ENCODE assay signal across 23 cellular contexts in the genomic region with DNA sequence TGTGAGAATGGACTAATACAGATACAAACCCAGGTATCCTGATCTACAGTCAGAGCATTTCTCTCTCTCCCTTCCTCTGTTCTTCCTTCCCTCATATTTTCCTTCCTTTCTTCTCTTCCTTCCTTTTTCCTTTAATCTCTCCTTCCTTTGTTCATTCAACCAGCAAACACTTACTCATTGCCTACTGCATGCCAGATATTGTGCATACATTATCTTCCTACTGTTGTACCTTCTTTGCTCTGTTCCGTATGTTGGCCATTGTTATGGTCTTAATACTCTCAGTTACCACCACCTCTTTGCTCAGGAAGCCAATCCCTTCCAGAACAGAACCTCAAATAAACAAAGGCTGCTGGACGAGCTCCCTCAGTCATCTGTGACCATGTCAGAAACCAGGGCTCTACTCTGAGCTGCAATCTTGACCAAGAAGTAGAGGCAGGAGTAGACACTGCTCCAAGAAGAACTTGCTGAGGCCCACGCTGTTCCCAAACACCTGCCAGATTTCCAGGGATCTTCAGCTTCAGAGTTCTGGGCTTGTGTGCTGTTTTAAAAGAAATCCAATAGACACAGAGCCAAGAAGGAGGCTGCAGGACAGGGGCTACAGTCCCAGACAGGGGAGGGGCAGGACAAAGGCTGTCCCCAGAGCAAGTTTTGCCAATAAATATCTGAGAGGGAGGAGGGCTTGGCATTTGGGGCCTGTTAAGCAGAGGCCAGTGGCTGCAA.
"Had no signal": no experiment of that assay in that cellular context is flagged by ENCODE, and none has a peak within 500 bp of the region (broad histone marks: within the 10 kb centered on the region; RNA-seq: fewer than 3 reads in every experiment).

No MANE protein-coding gene starts in this region.

- H3K27ac ChIP-seq: adrenal gland, ascending aorta, brain microvascular endothelial cell, heart right ventricle, right lobe of liver, skin epidermis, suprapubic skin had no signal

- ATAC-seq: activated naive CD4-positive, alpha-beta T cell treated with anti-CD3 and anti-CD28 coated beads, Interleukin-2, amount 50 U/mL, for 72 hours; activated T-helper 17 cell treated with anti-CD3 and anti-CD28 coated beads, Interleukin-2, amount 50 U/mL, for 72 hours; esophagus mucosa; naive thymus-derived CD8-positive, alpha-beta T cell; right lobe of liver; stimulated activated effector memory CD8-positive, alpha-beta T cell treated with anti-CD3 and anti-CD28 coated beads, Interleukin-12 subunit alpha, Interleukin-12 subunit beta, amount 100 ng/mL, for 72 hours; stimulated activated naive CD8-positive, alpha-beta T cell treated with anti-CD3 and anti-CD28 coated beads, Interleukin-15, amount 100 ng/mL, for 72 hours; WTC11 had no signal

- H3K27me3 ChIP-seq: adrenal gland, ascending aorta, brain microvascular endothelial cell, right lobe of liver, suprapubic skin had no signal

- H3K9me3 ChIP-seq: adrenal gland, ascending aorta, right lobe of liver, suprapubic skin had no signal

- H3K4me3 ChIP-seq: adrenal gland, ascending aorta, heart right ventricle, lung, right lobe of liver, skin epidermis, suprapubic skin had no signal

- H3K4me1 ChIP-seq: right lobe of liver had no signal

- H3K36me3 ChIP-seq: adrenal gland, ascending aorta, brain microvascular endothelial cell, heart right ventricle, right lobe of liver, suprapubic skin had no signal

- DNase-seq: activated CD4-positive, alpha-beta T cell treated with anti-CD3 and anti-CD28 coated beads, Interleukin-2, amount 50 U/mL, for 4 hours; activated CD8-positive, alpha-beta memory T cell treated with anti-CD3 and anti-CD28 coated beads for 24 hours; activated CD8-positive, alpha-beta memory T cell treated with anti-CD3 and anti-CD28 coated beads, Interleukin-2, amount 50 U/mL, for 4 hours; activated T-cell treated with anti-CD3 and anti-CD28 coated beads, Interleukin-2, amount 50 U/mL, for 24 hours; adrenal gland; brain microvascular endothelial cell; central memory CD4-positive, alpha-beta T cell; effector memory CD4-positive, alpha-beta T cell; heart right ventricle; naive thymus-derived CD8-positive, alpha-beta T cell; right lobe of liver; stimulated activated CD4-positive, alpha-beta T cell treated with anti-CD3 and anti-CD28 coated beads, Interleukin-1b, Interleukin-23, amount 100 ng/mL, for 48 hours; stimulated activated naive CD8-positive, alpha-beta T cell treated with anti-CD3 and anti-CD28 coated beads, Interleukin-15, amount 100 ng/mL, for 72 hours; T1000 had no signal
